Comparison of ENCODE assay signal across 17 cellular contexts in genomic region chr9:109771084-109771483, GRCh38. TPM values are rescaled to one million over a fixed set of nuclear protein-coding genes. Genes with fewer than 3 reads are reported as not detected.
A peak's percentile ranks its signal among the peaks of the same experiment; 100 is the strongest.
DNase-seq lines count a peak whose midpoint lies in the region; ATAC-seq and TF ChIP-seq lines count a peak whose summit lies in the region.
"Had no signal": no experiment of that assay in that cellular context is flagged by ENCODE, and none has a peak within 500 bp of the region (broad histone marks: within the 10 kb centered on the region; RNA-seq: fewer than 3 reads in every experiment).

No MANE protein-coding gene starts in this region.

- H3K27me3 ChIP-seq in right cardiac atrium (ENCODE audit: control insufficient read depth, insufficient read depth) = no peaks in the 10 kb centered on the region
- H3K27me3 ChIP-seq: brain microvascular endothelial cell, esophagus muscularis mucosa had no signal

- H3K27ac ChIP-seq in RWPE1 (no peak overlapping the region), right cardiac atrium (ENCODE audit: low read length) (no peak overlapping the region)
- H3K27ac ChIP-seq: brain microvascular endothelial cell, parathyroid adenoma had no signal

- DNase-seq in GM03348 (ENCODE audit: low spot score) (peak; percentile 85), RWPE1 (ENCODE audit: low spot score) (peak; percentile 87), fibroblast of peridontal ligament (ENCODE audit: extremely low read depth) (peak; percentile 76), non-pigmented ciliary epithelial cell (ENCODE audit: low read depth) (peak; percentile 57), cerebellar cortex (ENCODE audit: low spot score) (no peak), right cardiac atrium (no peak), NCI-H510A treated with DMSO at 0.1 percent for 48 hours (lab: John Stamatoyannopoulos, UW) (no peak)
- DNase-seq: activated B cell treated with CpG ODN at 0.5 μM for 24 hours; activated T-cell treated with anti-CD3 and anti-CD28 coated beads, Interleukin-2, amount 50 U/mL, for 48 hours; brain microvascular endothelial cell; Caco-2; left cardiac atrium; NCI-H2227 treated with DMSO at 0.1 percent for 48 hours; stimulated activated CD4-positive, alpha-beta T cell treated with anti-CD3 and anti-CD28 coated beads, Interleukin-2, amount 100 ng/mL, for 48 hours had no signal

- H3K4me3 ChIP-seq in right cardiac atrium (ENCODE audit: low read length) = no peak overlapping the region
- H3K4me3 ChIP-seq: esophagus muscularis mucosa had no signal

- intact Hi-C loops in right cardiac atrium (cut with DNase I) = loop anchor here in 1 of 4 donors (10.0 kb wide), 1 partner anchor 56 kb away; no protein-coding TSS in a partner anchor

- no peaks in the 10 kb centered on the region for H3K9me3 ChIP-seq in right cardiac atrium (ENCODE audit: control insufficient read depth, low read length)
- H3K9me3 ChIP-seq: Caco-2, esophagus muscularis mucosa had no signal

- ATAC-seq in right cardiac atrium = no peak
- no peak for ATAC-seq in GM18868 (IDR thresholded peaks at IDR 0.05; ENCODE audit: unreplicated experiment)

- POLR2A ChIA-PET in RWPE1 (lab: Yijun Ruan, JAX; ENCODE audit: low non-redundant PET) = no interaction called here

- peaks cover 3% of the 10 kb centered on the region for H3K4me1 ChIP-seq in right cardiac atrium (ENCODE audit: control insufficient read depth, insufficient read depth, low read length)
- H3K4me1 ChIP-seq: parathyroid adenoma had no signal

- CTCF ChIA-PET in RWPE1 (lab: Yijun Ruan, JAX) = no interaction called here

- 24% methylated on average over 2 of the region's 2 CpGs for WGBS in right cardiac atrium

- TF ChIP-seq CTCF in RWPE1 (conservative IDR thresholded peaks at IDR 0.05; ENCODE audit: low read depth) = no peak

RNA-seq across cellular contexts. Expression of gene PALM2AKAP2, which starts 8.9 kb away (rescaled TPM):
- 100 to 1,000 TPM in 1 of 4 donors, 10 to 100 TPM in 3; 82.5 to 130 (median 86.2) TPM for total RNA-seq in right cardiac atrium
- 7.6 TPM for polyA plus RNA-seq in right cardiac atrium
- total RNA-seq: activated B cell treated with CpG ODN at 0.5 μM for 24 hours had no signal

Comparison
In these comparisons a context has a peak if more than half of its experiments do, and no peak if none do; other contexts are left out.
1. DNase-seq: peak in GM03348 (single experiment), RWPE1 (single experiment), fibroblast of peridontal ligament (single experiment) and non-pigmented ciliary epithelial cell (single experiment); none in cerebellar cortex (single experiment), right cardiac atrium (0 of 3) and NCI-H510A treated with DMSO at 0.1 percent for 48 hours (single experiment).